ENCODE assay signal across 2 cellular contexts in the genomic region with DNA sequence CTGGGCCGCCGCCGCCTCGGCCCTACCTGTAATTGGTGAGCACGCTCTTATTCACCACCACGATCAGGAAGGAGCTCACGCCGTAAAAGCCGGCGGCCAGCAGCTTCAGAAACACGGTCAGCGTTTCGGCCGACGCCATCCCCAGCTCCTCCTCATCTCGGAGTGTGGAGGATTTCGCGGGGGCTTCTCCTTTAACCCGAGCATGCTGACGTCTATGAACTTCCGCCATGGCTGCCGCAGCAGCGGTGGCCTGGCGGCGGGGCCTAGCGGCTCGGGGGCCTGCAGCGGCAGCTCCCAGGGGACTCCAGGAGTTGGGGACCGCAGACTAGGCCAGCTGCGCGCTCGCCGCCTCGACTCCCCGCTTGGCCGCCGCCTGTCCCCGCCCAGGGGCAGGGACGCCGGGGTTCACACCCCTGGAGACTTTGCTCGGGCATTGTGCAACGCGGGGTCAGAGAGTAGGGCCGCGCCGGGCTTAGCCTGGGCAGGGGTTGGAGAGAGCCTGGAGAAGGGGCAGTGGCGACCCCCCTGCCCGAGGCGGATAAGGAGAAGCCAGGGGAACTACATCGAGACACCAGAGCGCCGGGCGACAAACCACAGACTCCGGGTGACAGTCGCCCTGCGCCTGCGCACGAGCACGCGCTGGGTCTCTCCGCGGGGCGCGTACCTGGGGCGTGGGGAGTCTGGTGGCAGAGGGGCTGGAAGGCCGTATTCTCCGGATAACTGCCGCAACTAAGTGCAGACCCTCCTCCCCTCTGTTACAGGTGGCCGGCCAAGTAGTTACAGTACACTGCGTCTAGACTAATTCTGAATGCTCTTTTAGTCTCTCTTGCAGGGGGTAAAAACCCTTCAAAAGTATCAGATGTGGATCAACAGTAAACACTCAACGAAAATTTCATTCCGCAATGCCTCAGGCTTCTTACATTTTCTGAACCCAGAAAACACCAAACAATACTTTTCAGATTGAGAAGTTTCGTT.
TF ChIP-seq lines count a peak whose summit lies in the region.

Gene SLC35D1 (minus strand): TSS at position 364 of the 975 bp plus-strand sequence. CDS start 135 bp downstream, at position 229.

TF ChIP-seq in IMR-90, 13 proteins besides CTCF, POLR2A, EP300 and RAD21:
- TF ChIP-seq, protein P1, sequence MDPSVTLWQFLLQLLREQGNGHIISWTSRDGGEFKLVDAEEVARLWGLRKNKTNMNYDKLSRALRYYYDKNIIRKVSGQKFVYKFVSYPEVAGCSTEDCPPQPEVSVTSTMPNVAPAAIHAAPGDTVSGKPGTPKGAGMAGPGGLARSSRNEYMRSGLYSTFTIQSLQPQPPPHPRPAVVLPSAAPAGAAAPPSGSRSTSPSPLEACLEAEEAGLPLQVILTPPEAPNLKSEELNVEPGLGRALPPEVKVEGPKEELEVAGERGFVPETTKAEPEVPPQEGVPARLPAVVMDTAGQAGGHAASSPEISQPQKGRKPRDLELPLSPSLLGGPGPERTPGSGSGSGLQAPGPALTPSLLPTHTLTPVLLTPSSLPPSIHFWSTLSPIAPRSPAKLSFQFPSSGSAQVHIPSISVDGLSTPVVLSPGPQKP (IDR thresholded peaks at IDR 0.05; ENCODE audit: borderline replicate concordance, low read depth, low read length): no peak
- peak; percentile 88 for TF ChIP-seq CEBPB (IDR thresholded peaks at IDR 0.05; ENCODE audit: low read depth, low read length)
- TF ChIP-seq MXI1 (IDR thresholded peaks at IDR 0.05; ENCODE audit: borderline replicate concordance, low read depth, low read length): peak; percentile 16; the same call in 1 of the 2 replicates

TF ChIP-seq in PFSK-1, 5 proteins besides CTCF, POLR2A, EP300 and RAD21:
- 0 out of 4 replicates have a peak, but pooled peaks of 1 of the 2 experiments have one; percentile 23 for TF ChIP-seq REST (IDR thresholded peaks at IDR 0.05; ENCODE audit: insufficient read depth in 1 of 2, low read depth in 2 of 2, low read length in 2 of 2)
- peak; percentile 64 for TF ChIP-seq POLR2AphosphoS5 (IDR thresholded peaks at IDR 0.05; ENCODE audit: low read depth, low read length)
- peak; percentile 69; the same call in 1 of the 2 replicates for TF ChIP-seq TAF1 (IDR thresholded peaks at IDR 0.05; ENCODE audit: borderline replicate concordance, insufficient read depth, low read length)
- no peak for TF ChIP-seq FOXP2 (optimal IDR thresholded peaks at IDR 0.05; ENCODE audit: borderline replicate concordance, extremely low read depth, extremely low read length, insufficient read depth)
- TF ChIP-seq SIN3A (IDR thresholded peaks at IDR 0.05; ENCODE audit: borderline replicate concordance, insufficient read depth, low read length): no peak
